In genomic region chr21:43372663-43373386, GRCh38 we compare ENCODE assay signal across 18 cellular contexts. TPM values are rescaled to one million over a fixed set of nuclear protein-coding genes. Genes with fewer than 3 reads are reported as not detected.
DNase-seq lines count a peak whose midpoint lies in the region; ATAC-seq, FAIRE-seq and TF ChIP-seq lines count a peak whose summit lies in the region.
"Had no signal": no experiment of that assay in that cellular context is flagged by ENCODE, and none has a peak within 500 bp of the region (broad histone marks: within the 10 kb centered on the region; RNA-seq: fewer than 3 reads in every experiment).

No MANE protein-coding gene starts in this region.

- ATAC-seq in RWPE2 (ENCODE audit: low read depth) (peak; percentile 94), WTC11 (no peak)
- no peak for ATAC-seq in activated T-cell treated with anti-CD3 and anti-CD28 coated beads, Interleukin-2, amount 50 U/mL, for 4 hours
- ATAC-seq: CD8-positive, alpha-beta T cell; heart right ventricle had no signal

- no peak for TF ChIP-seq CTCF in HEK293 (tag by site-specific recombination; IDR thresholded peaks at IDR 0.05)
- TF ChIP-seq CTCF in RWPE2 (IDR thresholded peaks at IDR 0.05; ENCODE audit: poor library complexity, severe bottlenecking): no peak
- no peak for TF ChIP-seq CTCF in smooth muscle cell (IDR thresholded peaks at IDR 0.05; ENCODE audit: borderline replicate concordance, insufficient read depth, poor library complexity, severe bottlenecking)
- no peak for TF ChIP-seq CTCF in WTC11 (IDR thresholded peaks at IDR 0.05)
- TF ChIP-seq CTCF in progenitor cell of endocrine pancreas (IDR thresholded peaks at IDR 0.05; ENCODE audit: unreplicated experiment): no peak

- no peaks in the 10 kb centered on the region for H4K20me1 ChIP-seq in smooth muscle cell (ENCODE audit: low read depth)

- H3K4me3 Mint-ChIP-seq in immature natural killer cell (no peak overlapping the region), WTC11 (no peak overlapping the region), progenitor cell of endocrine pancreas (ENCODE audit: low read depth) (no peak overlapping the region)
- H3K4me3 Mint-ChIP-seq in activated T-cell treated with anti-CD3 and anti-CD28 coated beads, Interleukin-2, amount 50 U/mL, for 4 hours: no peak overlapping the region
- H3K4me3 Mint-ChIP-seq: CD8-positive, alpha-beta T cell; neural crest cell; stimulated activated naive B cell treated with anti-CD40 and anti-IgM and Interleukin-4, amounts not matched to agents 10 μg/mL and 1 μg/mL and 100 μg/mL, for 72 hours had no signal

- H3K27ac Mint-ChIP-seq in immature natural killer cell (peak overlapping the region in 2 of 6 donors; percentile 77 to 92), WTC11 (no peak overlapping the region), progenitor cell of endocrine pancreas (no peak overlapping the region)
- H3K27ac Mint-ChIP-seq: CD8-positive, alpha-beta T cell; stimulated activated naive B cell treated with anti-CD40 and anti-IgM and Interleukin-4, amounts not matched to agents 10 μg/mL and 1 μg/mL and 100 μg/mL, for 72 hours had no signal

- 78% methylated on average over 24 of the region's 26 CpGs for WGBS in smooth muscle cell (ENCODE audit: low lambda C conversion rate)

- H3K36me3 ChIP-seq in HEK293 (ENCODE audit: control insufficient read depth in 2 of 2, insufficient read depth in 1 of 2, low read length in 2 of 2) (no peaks in the 10 kb centered on the region), RWPE2 (ENCODE audit: low read depth) (no peaks in the 10 kb centered on the region), smooth muscle cell (ENCODE audit: low read depth) (no peaks in the 10 kb centered on the region)
- H3K36me3 ChIP-seq: adrenal gland, heart right ventricle, transverse colon had no signal

- FAIRE-seq in GM12891 (lab: Jason Lieb, UNC): no peak

- CTCF ChIA-PET in HEK293 (lab: Yijun Ruan, JAX) (no interaction called here), WTC11 (lab: Charles Lee) (no interaction called here)

- H3K9me3 ChIP-seq in HEK293 (ENCODE audit: control insufficient read depth, insufficient read depth, low read depth, low read length) (no peaks in the 10 kb centered on the region), RWPE2 (ENCODE audit: severe bottlenecking) (no peaks in the 10 kb centered on the region), smooth muscle cell (replicated peaks; ENCODE audit: low read depth) (no peaks in the 10 kb centered on the region)
- H3K9me3 ChIP-seq: adrenal gland, heart right ventricle, transverse colon had no signal

- H3K27me3 Mint-ChIP-seq in immature natural killer cell (ENCODE audit: low read depth in 3 of 3) (peaks cover 2 to 8% (median 3%) of the 10 kb centered on the region in 3 donors), WTC11 (ENCODE audit: low read depth) (no peaks in the 10 kb centered on the region), progenitor cell of endocrine pancreas (peaks cover 15% of the 10 kb centered on the region)
- H3K27me3 Mint-ChIP-seq in activated T-cell treated with anti-CD3 and anti-CD28 coated beads, Interleukin-2, amount 50 U/mL, for 4 hours (ENCODE audit: low read depth): no peaks in the 10 kb centered on the region
- H3K27me3 Mint-ChIP-seq: stimulated activated naive B cell treated with anti-CD40 and anti-IgM and Interleukin-4, amounts not matched to agents 10 μg/mL and 1 μg/mL and 100 μg/mL, for 72 hours had no signal

- H3K9me3 Mint-ChIP-seq in immature natural killer cell: no peaks in the 10 kb centered on the region
- no peaks in the 10 kb centered on the region for H3K9me3 Mint-ChIP-seq in activated T-cell treated with anti-CD3 and anti-CD28 coated beads, Interleukin-2, amount 50 U/mL, for 4 hours
- H3K9me3 Mint-ChIP-seq in WTC11: no peaks in the 10 kb centered on the region
- no peaks in the 10 kb centered on the region for H3K9me3 Mint-ChIP-seq in progenitor cell of endocrine pancreas (ENCODE audit: low read depth)
- H3K9me3 Mint-ChIP-seq: CD8-positive, alpha-beta T cell; neural crest cell; stimulated activated naive B cell treated with anti-CD40 and anti-IgM and Interleukin-4, amounts not matched to agents 10 μg/mL and 1 μg/mL and 100 μg/mL, for 72 hours had no signal

- no peak overlapping the region for H3K27ac ChIP-seq in HEK293 (ENCODE audit: extremely low read depth, low read depth, low read length)
- peak overlapping the region; percentile 32 for H3K27ac ChIP-seq in RWPE2 (ENCODE audit: poor library complexity, severe bottlenecking)
- H3K27ac ChIP-seq in smooth muscle cell (ENCODE audit: low read depth): peak overlapping the region; percentile 35
- H3K27ac ChIP-seq: adrenal gland, heart right ventricle, transverse colon had no signal

- H3K36me3 Mint-ChIP-seq in immature natural killer cell (no peaks in the 10 kb centered on the region), WTC11 (no peaks in the 10 kb centered on the region), progenitor cell of endocrine pancreas (ENCODE audit: insufficient read depth) (no peaks in the 10 kb centered on the region)
- H3K36me3 Mint-ChIP-seq in activated T-cell treated with anti-CD3 and anti-CD28 coated beads, Interleukin-2, amount 50 U/mL, for 4 hours (ENCODE audit: insufficient read depth): no peaks in the 10 kb centered on the region
- H3K36me3 Mint-ChIP-seq: CD8-positive, alpha-beta T cell; stimulated activated naive B cell treated with anti-CD40 and anti-IgM and Interleukin-4, amounts not matched to agents 10 μg/mL and 1 μg/mL and 100 μg/mL, for 72 hours had no signal

- H3F3A ChIP-seq in smooth muscle cell (ENCODE audit: low read depth): peaks cover 4% of the 10 kb centered on the region

- H3K4me1 ChIP-seq in HEK293 (ENCODE audit: control insufficient read depth, insufficient read depth, low read length) (no peaks in the 10 kb centered on the region; the same call in 1 of the 2 replicates), RWPE2 (ENCODE audit: insufficient read depth, poor library complexity, severe bottlenecking) (peaks cover 23% of the 10 kb centered on the region), smooth muscle cell (ENCODE audit: low read depth) (peaks cover 6% of the 10 kb centered on the region)
- H3K4me1 ChIP-seq: transverse colon had no signal

- no peak overlapping the region for H2AFZ ChIP-seq in smooth muscle cell (ENCODE audit: low read depth)

- peaks cover 0 to 10% of the 10 kb centered on the region in 2 donors for H3K4me1 Mint-ChIP-seq in immature natural killer cell
- peaks cover 1% of the 10 kb centered on the region for H3K4me1 Mint-ChIP-seq in activated T-cell treated with anti-CD3 and anti-CD28 coated beads, Interleukin-2, amount 50 U/mL, for 4 hours (ENCODE audit: low read depth)
- peaks cover 18% of the 10 kb centered on the region for H3K4me1 Mint-ChIP-seq in WTC11
- H3K4me1 Mint-ChIP-seq in progenitor cell of endocrine pancreas (ENCODE audit: low read depth): no peaks in the 10 kb centered on the region

- no peak overlapping the region for H3K9ac ChIP-seq in smooth muscle cell (ENCODE audit: low read depth)

- TF ChIP-seq POLR2A in GM12891 (IDR thresholded peaks at IDR 0.05; ENCODE audit: low read depth, low read length): no peak

- no peaks in the 10 kb centered on the region for H3K79me2 ChIP-seq in smooth muscle cell (ENCODE audit: low read depth)

- POLR2A ChIA-PET in HEK293 (lab: Yijun Ruan, JAX): no interaction called here
- POLR2A ChIA-PET in WTC11 (lab: Charles Lee): no interaction called here

- H3K4me3 ChIP-seq in HEK293 (ENCODE audit: low read depth, low read length): no peak overlapping the region
- no peak overlapping the region for H3K4me3 ChIP-seq in RWPE2 (ENCODE audit: severe bottlenecking)
- H3K4me3 ChIP-seq in smooth muscle cell: no peak overlapping the region
- H3K4me3 ChIP-seq: adrenal gland, heart right ventricle, transverse colon had no signal

- H3K4me2 ChIP-seq in smooth muscle cell: no peak overlapping the region

- DNase-seq in RWPE2 (ENCODE audit: low spot score) (peak; percentile 88), immature natural killer cell (peak in 2 of 3 donors; percentile 52 to 70), smooth muscle cell (lab: John Stamatoyannopoulos, UW; ENCODE audit: unreplicated experiment) (no peak), GM12891 (ENCODE audit: insufficient read length, low spot score) (no peak), WTC11 (ENCODE audit: low spot score) (no peak), progenitor cell of endocrine pancreas (ENCODE audit: low spot score, unreplicated experiment) (no peak)
- DNase-seq in activated T-cell treated with anti-CD3 and anti-CD28 coated beads, Interleukin-2, amount 50 U/mL, for 4 hours: no peak
- DNase-seq: activated effector memory CD4-positive, alpha-beta T cell treated with anti-CD3 and anti-CD28 coated beads, Interleukin-2, amount 50 U/mL, for 16 hours; adrenal gland; CD8-positive, alpha-beta T cell; MV-4-11; NCI-H2029 treated with DMSO at 0.1 percent for 48 hours; NCI-H510A treated with DMSO at 0.1 percent for 48 hours; stimulated activated naive B cell treated with anti-CD40 and anti-IgM and Interleukin-4, amounts not matched to agents 10 μg/mL and 1 μg/mL and 100 μg/mL, for 72 hours; transverse colon had no signal

- H3K27me3 ChIP-seq in RWPE2 (ENCODE audit: insufficient read depth, poor library complexity, severe bottlenecking) (no peaks in the 10 kb centered on the region), smooth muscle cell (ENCODE audit: low read depth) (no peaks in the 10 kb centered on the region)
- H3K27me3 ChIP-seq: adrenal gland, heart right ventricle, transverse colon had no signal

TF ChIP-seq in HEK293, 187 proteins besides CTCF, POLR2A, EP300 and RAD21 (continues in another document):
- TF ChIP-seq ZIC2 (tag by site-specific recombination; IDR thresholded peaks at IDR 0.05): peak; percentile 80

TF ChIP-seq in GM12891, 5 proteins besides CTCF, POLR2A, EP300 and RAD21 (continues in another document):
- TF ChIP-seq POU2F2 (IDR thresholded peaks at IDR 0.05; ENCODE audit: low read depth, low read length): no peak
- TF ChIP-seq TAF1 (IDR thresholded peaks at IDR 0.05; ENCODE audit: low read depth, low read length): no peak
- TF ChIP-seq SPI1 (IDR thresholded peaks at IDR 0.05; ENCODE audit: low read depth, low read length): no peak
- TF ChIP-seq POLR2AphosphoS5 (IDR thresholded peaks at IDR 0.05; ENCODE audit: low read depth, low read length): no peak

TF ChIP-seq in WTC11, 78 proteins besides CTCF, POLR2A, EP300 and RAD21 (continues in another document):
- no peak for TF ChIP-seq E2F5 (CRISPR knock-in tag; IDR thresholded peaks at IDR 0.05)

RNA-seq across cellular contexts. Expression of gene SIK1, which starts 54.1 kb away (rescaled TPM):
- polyA plus RNA-seq in immature natural killer cell (1 to 10 TPM in 1 of 3 donors, under 1 TPM in 1, not detected in 1; 0.08 to 1.2 TPM), smooth muscle cell (3.9 and 11.2 TPM in 2 replicates)
- total RNA-seq in smooth muscle cell (16.3 and 18.2 TPM in 2 replicates), WTC11 (2021) (3.7 to 3.9 TPM (median 3.8 TPM) in 3 replicates), progenitor cell of endocrine pancreas (8.1 and 8.8 TPM in 2 replicates)
- 1.5 TPM for polyA plus RNA-seq in GM12891 (2012; ENCODE audit: low read depth, missing spikeins)
- total RNA-seq in activated T-cell treated with anti-CD3 and anti-CD28 coated beads, Interleukin-2, amount 50 U/mL, for 4 hours: 10 to 100 TPM; 14.0 to 19.6 (median 16.7) TPM

Comparison
In these comparisons a context has a peak if more than half of its experiments do, and no peak if none do; other contexts are left out.
1. DNase-seq: peak in RWPE2 (single experiment) and immature natural killer cell (2 of 3); none in smooth muscle cell (single experiment), GM12891 (single experiment), activated T-cell treated with anti-CD3 and anti-CD28 coated beads, Interleukin-2, amount 50 U/mL, for 4 hours (single experiment), WTC11 (single experiment) and progenitor cell of endocrine pancreas (single experiment).